Comparison of ENCODE assay signal across 20 cellular contexts in the genomic region with DNA sequence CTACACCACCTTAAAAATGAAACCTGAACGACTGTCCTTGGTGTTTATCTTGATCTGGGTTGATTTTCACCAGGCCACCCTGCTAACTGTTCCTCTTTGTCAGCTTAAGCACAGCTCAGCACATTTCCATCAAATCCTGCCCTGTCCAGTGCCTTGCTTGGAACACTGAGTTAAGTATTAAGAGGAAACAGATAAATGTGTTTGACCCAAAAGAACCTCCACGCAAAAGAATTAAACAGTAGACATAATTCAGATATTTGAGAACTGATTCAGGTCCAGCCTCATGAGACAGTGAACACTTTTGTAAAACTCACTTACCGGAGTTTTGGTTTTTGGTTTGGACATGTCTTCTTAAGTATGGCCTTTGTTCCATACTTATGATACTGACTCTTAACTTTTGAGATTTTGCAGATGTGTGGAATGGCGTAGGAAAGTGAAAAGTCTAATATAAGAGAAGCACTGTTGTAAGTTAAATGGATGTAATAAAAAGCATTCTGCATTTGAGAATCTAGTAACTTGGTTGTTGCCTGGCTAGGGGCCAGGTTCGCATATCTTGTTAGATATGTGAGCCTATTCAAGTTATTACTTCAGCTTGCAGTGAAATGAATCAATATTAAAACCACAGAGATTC.
A peak's percentile ranks its signal among the peaks of the same experiment; 100 is the strongest.
DNase-seq lines count a peak whose midpoint lies in the region; ATAC-seq and TF ChIP-seq lines count a peak whose summit lies in the region.
"Had no signal": no experiment of that assay in that cellular context is flagged by ENCODE, and none has a peak within 500 bp of the region (broad histone marks: within the 10 kb centered on the region; RNA-seq: fewer than 3 reads in every experiment).

No MANE protein-coding gene starts in this region.

- H3K9me3 ChIP-seq in left ventricle myocardium inferior (replicated peaks) (peaks cover 4% of the 10 kb centered on the region), body of pancreas (no peaks in the 10 kb centered on the region), aorta (ENCODE audit: control insufficient read depth, low read length) (peaks cover 5% of the 10 kb centered on the region)
- H3K9me3 ChIP-seq: Peyer's patch had no signal

- no peak for TF ChIP-seq CTCF in left ventricle myocardium inferior (IDR thresholded peaks at IDR 0.05; ENCODE audit: borderline replicate concordance)
- no peak for TF ChIP-seq CTCF in body of pancreas (IDR thresholded peaks at IDR 0.05)

- TF ChIP-seq POLR2A in body of pancreas (IDR thresholded peaks at IDR 0.05), result no peak

- DNase-seq in left ventricle myocardium inferior (no peak), left ventricle myocardium superior (no peak), body of pancreas (peak in 3 of 4 donors; percentile 22 to 35 (median 29)), left kidney (ENCODE audit: low read depth, low spot score) (peak; percentile 31), DMS53 (lab: John Stamatoyannopoulos, UW) (no peak), aorta (no peak)
- DNase-seq in stimulated activated CD4-positive, alpha-beta T cell treated with anti-CD3 and anti-CD28 coated beads, Interleukin-4, amount 100 ng/mL, for 1 hour, result no peak
- DNase-seq: activated CD4-positive, alpha-beta T cell treated with anti-CD3 and anti-CD28 coated beads for 36 hours; activated CD8-positive, alpha-beta memory T cell treated with anti-CD3 and anti-CD28 coated beads, Interleukin-2, amount 10 ng/mL, durations not matched to agents 7 days and 5 days; activated naive CD8-positive, alpha-beta T cell treated with anti-CD3 and anti-CD28 coated beads for 36 hours; caudate nucleus; DMS 273 treated with DMSO at 0.1 percent for 48 hours; dorsolateral prefrontal cortex; MM.1S; nucleus accumbens; Peyer's patch; stimulated activated naive CD8-positive, alpha-beta T cell treated with anti-CD3 and anti-CD28 coated beads, Interleukin-15, amount 100 ng/mL, for 72 hours had no signal

- WGBS in body of pancreas, 2 donors, result 24 to 27% methylated on average over 5 of the region's 5 CpGs
- 45 to 49% methylated on average over 5 of the region's 5 CpGs for WGBS in aorta, 2 donors

- ATAC-seq in left ventricle myocardium superior (no peak), body of pancreas (peak; percentile 33), aorta (ENCODE audit: low FRiP score) (no peak), GM21381 (IDR thresholded peaks at IDR 0.05; ENCODE audit: unreplicated experiment) (no peak)
- ATAC-seq: A549; activated CD4-positive, alpha-beta T cell treated with anti-CD3 and anti-CD28 coated beads for 36 hours; activated CD8-positive, alpha-beta memory T cell treated with anti-CD3 and anti-CD28 coated beads, Interleukin-2, amount 10 ng/mL, durations not matched to agents 7 days and 5 days; stimulated activated naive CD8-positive, alpha-beta T cell treated with anti-CD3 and anti-CD28 coated beads, Interleukin-15, amount 100 ng/mL, for 72 hours had no signal

- no peaks in the 10 kb centered on the region for H3K27me3 ChIP-seq in left ventricle myocardium inferior (ENCODE audit: low read depth)
- no peaks in the 10 kb centered on the region for H3K27me3 ChIP-seq in body of pancreas
- no peaks in the 10 kb centered on the region for H3K27me3 ChIP-seq in aorta (ENCODE audit: control insufficient read depth in 1 of 2, insufficient read depth in 2 of 2, low read length in 1 of 2)
- H3K27me3 ChIP-seq: Peyer's patch had no signal

- intact Hi-C loops in left ventricle myocardium inferior (cut with micrococcal nuclease), result no loop called here
- intact Hi-C loops in left ventricle myocardium superior (cut with micrococcal nuclease), result no loop called here
- intact Hi-C loops in body of pancreas (cut with DNase I), result no loop called here
- intact Hi-C loops in aorta (cut with DNase I), result no loop called here

- H3K36me3 ChIP-seq in left ventricle myocardium inferior, result no peaks in the 10 kb centered on the region
- H3K36me3 ChIP-seq in body of pancreas (replicated peaks in 1 of 2; ENCODE audit: insufficient read depth in 1 of 2, low read depth in 2 of 2), result no peaks in the 10 kb centered on the region
- no peaks in the 10 kb centered on the region for H3K36me3 ChIP-seq in aorta (ENCODE audit: control insufficient read depth in 1 of 2, insufficient read depth in 2 of 2, low read length in 1 of 2)
- H3K36me3 ChIP-seq: Peyer's patch had no signal

- H3K27ac ChIP-seq in left ventricle myocardium inferior (replicated peaks), result peak overlapping the region; percentile 9
- no peak overlapping the region for H3K27ac ChIP-seq in body of pancreas
- no peak overlapping the region for H3K27ac ChIP-seq in aorta (ENCODE audit: low read depth in 1 of 2, low read length in 2 of 2)
- H3K27ac ChIP-seq: A549, dorsolateral prefrontal cortex, HL-60, Peyer's patch had no signal

- H3K4me3 ChIP-seq in left ventricle myocardium inferior (no peak overlapping the region), body of pancreas (no peak overlapping the region), aorta (ENCODE audit: low read length in 2 of 2) (no peak overlapping the region)
- H3K4me3 ChIP-seq: A549, dorsolateral prefrontal cortex, Peyer's patch had no signal

- H3K4me1 ChIP-seq in left ventricle myocardium inferior, result peaks cover 10% of the 10 kb centered on the region
- peaks cover 9% of the 10 kb centered on the region for H3K4me1 ChIP-seq in body of pancreas
- no peaks in the 10 kb centered on the region for H3K4me1 ChIP-seq in aorta (ENCODE audit: control insufficient read depth in 1 of 2, insufficient read depth in 2 of 2, low read length in 2 of 2)
- H3K4me1 ChIP-seq: A549, Peyer's patch had no signal

Comparison
In these comparisons a context has a peak if more than half of its experiments do, and no peak if none do; other contexts are left out.
1. DNase-seq: peak in body of pancreas (3 of 4) and left kidney (single experiment); none in left ventricle myocardium inferior (single experiment), left ventricle myocardium superior (single experiment), DMS53 (single experiment), aorta (0 of 2) and stimulated activated CD4-positive, alpha-beta T cell treated with anti-CD3 and anti-CD28 coated beads, Interleukin-4, amount 100 ng/mL, for 1 hour (single experiment).